10 cellular contexts compared by ENCODE assay signal in the genomic region with DNA sequence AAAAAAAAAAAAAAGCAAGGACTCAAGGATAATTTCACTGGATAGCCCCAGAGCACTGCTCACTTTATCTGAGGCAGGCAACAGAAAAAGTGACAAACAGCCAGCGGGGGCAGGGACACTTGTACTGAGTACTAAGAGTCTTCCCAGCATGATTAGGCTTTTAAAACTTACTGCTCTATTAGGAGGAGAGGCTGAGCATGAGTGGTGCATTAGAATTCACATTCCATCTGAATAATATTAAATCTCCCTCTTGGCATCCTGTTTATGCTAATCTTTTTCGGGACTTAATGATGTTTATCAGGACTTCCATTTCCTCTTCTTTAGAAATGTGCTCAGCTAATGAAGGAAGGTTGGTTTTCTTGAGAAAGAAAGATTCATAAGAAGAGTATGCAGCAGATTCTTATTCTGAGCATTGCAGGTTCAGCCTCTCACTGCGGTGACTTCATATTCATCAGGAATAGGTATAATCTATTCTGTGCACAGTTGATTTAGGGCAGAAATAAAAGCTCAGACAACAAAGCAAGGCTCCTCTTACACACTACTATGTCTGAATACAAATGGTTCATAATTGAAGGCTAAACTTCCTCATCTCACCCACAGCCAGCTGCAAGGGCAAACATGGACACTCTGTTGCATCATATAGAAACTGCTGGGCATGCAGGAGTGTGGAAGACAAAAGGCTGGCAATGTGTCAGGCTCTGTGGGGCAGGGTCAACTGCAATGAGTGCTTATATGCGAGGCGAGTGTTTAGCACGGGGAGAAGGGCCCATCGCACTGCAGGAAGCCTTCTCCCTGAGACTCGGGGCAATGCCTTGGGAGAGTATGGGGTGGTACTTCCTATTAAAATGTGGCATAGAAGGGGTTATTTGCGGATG.
DNase-seq lines count a peak whose midpoint lies in the region; ATAC-seq, FAIRE-seq and TF ChIP-seq lines count a peak whose summit lies in the region.
"Had no signal": no experiment of that assay in that cellular context is flagged by ENCODE, and none has a peak within 500 bp of the region (broad histone marks: within the 10 kb centered on the region; RNA-seq: fewer than 3 reads in every experiment).

No MANE protein-coding gene starts in this region.

- H3K27me3 Mint-ChIP-seq in activated CD4-positive, alpha-beta T cell treated with anti-CD3 and anti-CD28 coated beads, Interleukin-2, amount 10 ng/mL, durations not matched to agents 24 days and 14 days: peaks cover 3% of the 10 kb centered on the region

- no peak overlapping the region for H3K4me3 Mint-ChIP-seq in activated CD4-positive, alpha-beta T cell treated with anti-CD3 and anti-CD28 coated beads, Interleukin-2, amount 10 ng/mL, durations not matched to agents 24 days and 14 days

- H3K4me1 Mint-ChIP-seq in activated CD4-positive, alpha-beta T cell treated with anti-CD3 and anti-CD28 coated beads, Interleukin-2, amount 10 ng/mL, durations not matched to agents 24 days and 14 days: peaks cover 6% of the 10 kb centered on the region

- no peak overlapping the region for H3K9ac ChIP-seq in HepG2 (ENCODE audit: insufficient read depth, low read depth, low read length)

- H2AFZ ChIP-seq in HepG2 (ENCODE audit: low read length): no peak overlapping the region

- TF ChIP-seq EP300 in HepG2 (IDR thresholded peaks at IDR 0.05; ENCODE audit: low read depth in 2 of 2, low read length in 2 of 2) (no peak), HepG2 (CRISPR knock-in tag; IDR thresholded peaks at IDR 0.05; ENCODE audit: borderline replicate concordance) (no peak)

- H3K27ac Mint-ChIP-seq in activated CD4-positive, alpha-beta T cell treated with anti-CD3 and anti-CD28 coated beads, Interleukin-2, amount 10 ng/mL, durations not matched to agents 24 days and 14 days: peak overlapping the region; percentile 34

- no peaks in the 10 kb centered on the region for H3K79me2 ChIP-seq in HepG2 (ENCODE audit: insufficient read depth, low read length)

- TF ChIP-seq CTCF in ascending aorta (IDR thresholded peaks at IDR 0.05): no peak
- TF ChIP-seq CTCF in HepG2 (CRISPR knock-in tag; IDR thresholded peaks at IDR 0.05): no peak
- TF ChIP-seq CTCF in vagina (IDR thresholded peaks at IDR 0.05): no peak

- H3K4me1 ChIP-seq in ascending aorta (peaks cover 11 to 23% of the 10 kb centered on the region in 2 donors), HepG2 (ENCODE audit: insufficient read depth, low read length) (peaks cover 57% of the 10 kb centered on the region), vagina (peaks cover 48% of the 10 kb centered on the region)

- H3K4me3 ChIP-seq in ascending aorta (no peak overlapping the region), HepG2 (replicated peaks in 1 of 3; ENCODE audit: insufficient read depth in 1 of 3, low read depth in 2 of 3, low read length in 3 of 3) (no peak overlapping the region), vagina (no peak overlapping the region)

- CTCF ChIA-PET in HepG2 (lab: Yijun Ruan, JAX; ENCODE audit: low intra/inter-chr PET ratio, low total read pairs): no interaction called here

- H3K36me3 ChIP-seq in ascending aorta (peaks cover 0 to 30% of the 10 kb centered on the region in 2 donors), HepG2 (replicated peaks in 1 of 2; ENCODE audit: control insufficient read depth in 1 of 2, insufficient read depth in 2 of 2, low read length in 2 of 2) (peaks cover 1 to 37% of the 10 kb centered on the region in 2 experiments; a peak in 4 of 5 replicates), vagina (peaks cover 0 to 16% of the 10 kb centered on the region in 2 donors)

- TF ChIP-seq POLR2A in HepG2 (IDR thresholded peaks at IDR 0.05; ENCODE audit: insufficient read depth in 1 of 2, low read depth in 2 of 2, low read length in 2 of 2) (no peak), vagina (IDR thresholded peaks at IDR 0.05) (no peak)

- no peak for ATAC-seq in HepG2
- ATAC-seq in HG03135 (IDR thresholded peaks at IDR 0.05; ENCODE audit: unreplicated experiment): no peak

- POLR2A ChIA-PET in HepG2 (lab: Yijun Ruan, JAX): interaction anchor here (0.9 to 3.0 kb wide), 2 partner anchors 45 to 137 kb away, joined by 3 to 9 read pairs; no protein-coding TSS in a partner anchor

- intact Hi-C loops in activated CD4-positive, alpha-beta T cell treated with anti-CD3 and anti-CD28 coated beads, Interleukin-2, amount 10 ng/mL, durations not matched to agents 24 days and 14 days (cut with micrococcal nuclease): no loop called here
- intact Hi-C loops in ascending aorta (cut with DNase I) (no loop called here), HepG2 (cut with micrococcal nuclease; ENCODE audit: unreplicated experiment) (no loop called here), vagina (cut with DNase I) (loop anchor here (10.0 kb wide), 1 partner anchor 81 kb away; no protein-coding TSS in a partner anchor)

- H4K20me1 ChIP-seq in HepG2 (ENCODE audit: insufficient read depth, low read length): no peaks in the 10 kb centered on the region

- DNase-seq in activated CD4-positive, alpha-beta T cell treated with anti-CD3 and anti-CD28 coated beads, Interleukin-2, amount 10 ng/mL, durations not matched to agents 24 days and 14 days: peak; percentile 45
- no peak for DNase-seq in activated CD4-positive, alpha-beta T cell treated with anti-CD3 and anti-CD28 coated beads for 1 hour
- DNase-seq in ascending aorta (ENCODE audit: low spot score in 2 of 2) (peak; percentile 38 to 73), HepG2 (ENCODE audit: low spot score) (peak; percentile 32), vagina (ENCODE audit: extremely low spot score in 2 of 2) (no peak), NK-92 (lab: John Stamatoyannopoulos, UW; ENCODE audit: unreplicated experiment) (no peak)
- no peak for DNase-seq in activated CD4-positive, CD25-positive, alpha-beta regulatory T cell treated with anti-CD3 and anti-CD28 coated beads, Interleukin-2, amount 50 U/mL, for 72 hours
- DNase-seq: NCI-H187 treated with DMSO at 0.1 percent for 48 hours; stimulated activated CD4-positive, alpha-beta T cell treated with anti-CD3 and anti-CD28 coated beads, Interleukin-4, amount 100 ng/mL, for 4 hours had no signal

- no TSS peak for BruUV-seq in HepG2 (replicated peaks; lab: Mats Ljungman, UMichigan)

- no peak overlapping the region for H3K4me2 ChIP-seq in HepG2 (ENCODE audit: low read depth, low read length)

- H3K27ac ChIP-seq in ascending aorta (peak overlapping the region; percentile 9 to 27), HepG2 (ENCODE audit: extremely low read length, insufficient read depth, low read length) (peak overlapping the region; percentile 94), vagina (peak overlapping the region; percentile 79)

- H3K36me3 Mint-ChIP-seq in activated CD4-positive, alpha-beta T cell treated with anti-CD3 and anti-CD28 coated beads, Interleukin-2, amount 10 ng/mL, durations not matched to agents 24 days and 14 days (ENCODE audit: low read depth): peaks cover 7% of the 10 kb centered on the region

- 97% methylated on average over 7 of the region's 9 CpGs for WGBS in HepG2 (ENCODE audit: low lambda C conversion rate)

- TF ChIP-seq RAD21 in HepG2 (CRISPR knock-in tag; IDR thresholded peaks at IDR 0.05): no peak

- FAIRE-seq in HepG2 (lab: Jason Lieb, UNC): no peak

- in situ Hi-C loops in HepG2 (cut with HindIII; ENCODE audit: extremely low pct_ligation_motif_present, low pct_unique_long_range_greater_than_20kb): no loop called here

- peaks cover 4% of the 10 kb centered on the region for H3K9me3 Mint-ChIP-seq in activated CD4-positive, alpha-beta T cell treated with anti-CD3 and anti-CD28 coated beads, Interleukin-2, amount 10 ng/mL, durations not matched to agents 24 days and 14 days

- H3K9me3 ChIP-seq in ascending aorta: no peaks in the 10 kb centered on the region
- no peaks in the 10 kb centered on the region for H3K9me3 ChIP-seq in HepG2 (ENCODE audit: low read length)
- H3K9me3 ChIP-seq in vagina: no peaks in the 10 kb centered on the region

- H3K27me3 ChIP-seq in ascending aorta: no peaks in the 10 kb centered on the region
- H3K27me3 ChIP-seq in HepG2 (ENCODE audit: control insufficient read depth in 1 of 2, insufficient read depth in 2 of 2, low read length in 2 of 2): no peaks in the 10 kb centered on the region
- H3K27me3 ChIP-seq in vagina: no peaks in the 10 kb centered on the region

TF ChIP-seq in HepG2, 621 proteins besides CTCF, POLR2A, EP300 and RAD21 (continues in another document):
- TF ChIP-seq THAP11 (CRISPR knock-in tag; IDR thresholded peaks at IDR 0.05) (no peak), AKAP8 (CRISPR knock-in tag; IDR thresholded peaks at IDR 0.05) (no peak)

Comparison
In these comparisons a context has a peak if more than half of its experiments do, and no peak if none do; other contexts are left out.
1. DNase-seq: peak in activated CD4-positive, alpha-beta T cell treated with anti-CD3 and anti-CD28 coated beads, Interleukin-2, amount 10 ng/mL, durations not matched to agents 24 days and 14 days (single experiment), ascending aorta (2 of 2) and HepG2 (single experiment); none in activated CD4-positive, alpha-beta T cell treated with anti-CD3 and anti-CD28 coated beads for 1 hour (single experiment), vagina (0 of 2), activated CD4-positive, CD25-positive, alpha-beta regulatory T cell treated with anti-CD3 and anti-CD28 coated beads, Interleukin-2, amount 50 U/mL, for 72 hours (single experiment) and NK-92 (single experiment).
2. H3K27ac ChIP-seq: peak in every context shown above with its lines; median percentile 94 in HepG2; 79 in vagina; 18 in ascending aorta.